Comparison of ENCODE assay signal across 12 cellular contexts in genomic region chr2:27538839-27539450, GRCh38. TPM values are rescaled to one million over a fixed set of nuclear protein-coding genes. Genes with fewer than 3 reads are reported as not detected.
"Had no signal": no experiment of that assay in that cellular context is flagged by ENCODE, and none has a peak within 500 bp of the region (broad histone marks: within the 10 kb centered on the region; RNA-seq: fewer than 3 reads in every experiment).

No MANE protein-coding gene starts in this region.

RNA-seq across cellular contexts. Expression of gene GCKR, which starts 42.3 kb away (rescaled TPM):
- total RNA-seq: activated CD4-positive, alpha-beta memory T cell treated with anti-CD3 and anti-CD28 coated beads, Interleukin-2, amount 10 ng/mL, durations not matched to agents 7 days and 5 days; activated CD4-positive, alpha-beta T cell treated with anti-CD3 and anti-CD28 coated beads for 36 hours; activated CD4-positive, alpha-beta T cell treated with anti-CD3 and anti-CD28 coated beads, Interleukin-2, amount 10 ng/mL, durations not matched to agents 7 days and 5 days; activated CD8-positive, alpha-beta memory T cell treated with anti-CD3 and anti-CD28 coated beads, Interleukin-2, amount 10 ng/mL, durations not matched to agents 7 days and 5 days; activated CD8-positive, alpha-beta T cell treated with anti-CD3 and anti-CD28 coated beads, Interleukin-2, amount 10 ng/mL, durations not matched to agents 7 days and 5 days; activated naive CD8-positive, alpha-beta T cell treated with anti-CD3 and anti-CD28 coated beads, Interleukin-2, amount 10 ng/mL, durations not matched to agents 7 days and 5 days; activated T-helper 2 cell treated with anti-CD3 and anti-CD28 coated beads, Interferon-gamma antibody, Interleukin-2, Interleukin-4, amounts not matched to agents 10 μg/mL and 5 μg/mL and 100 μg/mL, durations not matched to agents 14 hours and 24 hours and 36 hours; ascending aorta; bronchial epithelial cell; cardiac muscle cell; chondrocyte; T-helper 1 cell treated with Interleukin-12 subunit alpha and Interleukin-12 subunit beta and Interleukin-4 antibody, amounts not matched to agents 30 ng/mL and 1 ng/mL, for 36 hours had no signal
- polyA plus RNA-seq: cardiac muscle cell had no signal

RNA-seq across cellular contexts. Expression of gene FNDC4, which starts 43.9 kb away (rescaled TPM):
- total RNA-seq: activated CD4-positive, alpha-beta memory T cell treated with anti-CD3 and anti-CD28 coated beads, Interleukin-2, amount 10 ng/mL, durations not matched to agents 7 days and 5 days; activated CD4-positive, alpha-beta T cell treated with anti-CD3 and anti-CD28 coated beads for 36 hours; activated CD4-positive, alpha-beta T cell treated with anti-CD3 and anti-CD28 coated beads, Interleukin-2, amount 10 ng/mL, durations not matched to agents 7 days and 5 days; activated CD8-positive, alpha-beta T cell treated with anti-CD3 and anti-CD28 coated beads, Interleukin-2, amount 10 ng/mL, durations not matched to agents 7 days and 5 days; activated naive CD8-positive, alpha-beta T cell treated with anti-CD3 and anti-CD28 coated beads, Interleukin-2, amount 10 ng/mL, durations not matched to agents 7 days and 5 days; T-helper 1 cell treated with Interleukin-12 subunit alpha and Interleukin-12 subunit beta and Interleukin-4 antibody, amounts not matched to agents 30 ng/mL and 1 ng/mL, for 36 hours had no signal
